ENCODE assay signal across 16 cellular contexts in genomic region chr2:85867121-85867520, GRCh38.
"Had no signal": no experiment of that assay in that cellular context is flagged by ENCODE, and none has a peak within 500 bp of the region (broad histone marks: within the 10 kb centered on the region; RNA-seq: fewer than 3 reads in every experiment).

No MANE protein-coding gene starts in this region.

- H3K27me3 Mint-ChIP-seq: activated naive CD8-positive, alpha-beta T cell treated with anti-CD3 and anti-CD28 coated beads, Interleukin-2, amount 10 ng/mL, durations not matched to agents 7 days and 5 days had no signal

- H3K4me3 ChIP-seq: body of pancreas, ovary, psoas muscle, skin epidermis, testis, upper lobe of right lung had no signal

- H3K36me3 ChIP-seq: ovary had no signal

- H3K9me3 ChIP-seq: body of pancreas, ovary, psoas muscle, testis, upper lobe of right lung had no signal

- H3K4me3 Mint-ChIP-seq: activated naive CD8-positive, alpha-beta T cell treated with anti-CD3 and anti-CD28 coated beads, Interleukin-2, amount 10 ng/mL, durations not matched to agents 7 days and 5 days had no signal

- DNase-seq: activated CD4-positive, alpha-beta T cell treated with anti-CD3 and anti-CD28 coated beads, Interleukin-2, amount 50 U/mL, for 4 hours; activated CD4-positive, CD25-positive, alpha-beta regulatory T cell treated with anti-CD3 and anti-CD28 coated beads, Interleukin-2, amount 50 U/mL, for 72 hours; activated naive CD8-positive, alpha-beta T cell treated with anti-CD3 and anti-CD28 coated beads, Interleukin-2, amount 10 ng/mL, durations not matched to agents 7 days and 5 days; activated T-cell treated with anti-CD3 and anti-CD28 coated beads for 4 hours; body of pancreas; left ventricle myocardium superior; ovary; psoas muscle; right cardiac atrium; stimulated activated CD4-positive, alpha-beta T cell treated with anti-CD3 and anti-CD28 coated beads, Interleukin-15, amount 100 ng/mL, for 24 hours; stimulated activated CD4-positive, alpha-beta T cell treated with anti-CD3 and anti-CD28 coated beads, Interleukin-4, amount 100 ng/mL, for 1 hour; T-helper 1 cell; T1000; testis; upper lobe of right lung had no signal

- H3K4me1 ChIP-seq: testis had no signal

- H3K27me3 ChIP-seq: body of pancreas, ovary, testis, upper lobe of right lung had no signal

- H3K27ac ChIP-seq: body of pancreas, ovary, psoas muscle, skin epidermis, testis, upper lobe of right lung had no signal

- ATAC-seq: body of pancreas, left ventricle myocardium superior, psoas muscle, upper lobe of right lung had no signal

- H3K9me3 Mint-ChIP-seq: activated naive CD8-positive, alpha-beta T cell treated with anti-CD3 and anti-CD28 coated beads, Interleukin-2, amount 10 ng/mL, durations not matched to agents 7 days and 5 days had no signal

- H3K27ac Mint-ChIP-seq: activated naive CD8-positive, alpha-beta T cell treated with anti-CD3 and anti-CD28 coated beads, Interleukin-2, amount 10 ng/mL, durations not matched to agents 7 days and 5 days had no signal
